1 cellular context compared by ENCODE assay signal in genomic region chr17:21286066-21286770, GRCh38.
TF ChIP-seq lines count a peak whose summit lies in the region.

No MANE protein-coding gene starts in this region.

TF ChIP-seq in HEK293, 187 proteins besides CTCF, POLR2A, EP300 and RAD21 (continued from another document and continues in another):
- no peak for TF ChIP-seq ZNF114 (tag by site-specific recombination; IDR thresholded peaks at IDR 0.05)
- no peak for TF ChIP-seq KLF1 (tag by site-specific recombination; IDR thresholded peaks at IDR 0.05)
- TF ChIP-seq ZEB2 (tag by site-specific recombination; IDR thresholded peaks at IDR 0.05), result peak; percentile 39; the same call in 1 of the 2 replicates
- no peak for TF ChIP-seq KLF17 (tag by site-specific recombination; IDR thresholded peaks at IDR 0.05)
- TF ChIP-seq ZNF785 (tag by site-specific recombination; IDR thresholded peaks at IDR 0.05), result no peak
- TF ChIP-seq ZNF449 (tag by site-specific recombination; IDR thresholded peaks at IDR 0.05), result peak; percentile 49; the same call in 1 of the 2 replicates
- TF ChIP-seq ZNF664 (tag by site-specific recombination; IDR thresholded peaks at IDR 0.05), result no peak
- TF ChIP-seq ZNF48 (tag by site-specific recombination; IDR thresholded peaks at IDR 0.05), result no peak
- TF ChIP-seq ZNF670 (tag by site-specific recombination; IDR thresholded peaks at IDR 0.05; ENCODE audit: low read depth), result no peak
- TF ChIP-seq ZNF391 (tag by site-specific recombination; IDR thresholded peaks at IDR 0.05; ENCODE audit: borderline replicate concordance, low read depth), result no peak
- no peak for TF ChIP-seq SCRT2 (tag by site-specific recombination; IDR thresholded peaks at IDR 0.05)
- no peak for TF ChIP-seq ZBTB7A (tag by site-specific recombination; IDR thresholded peaks at IDR 0.05; ENCODE audit: low read depth)
- TF ChIP-seq ZXDB (tag by site-specific recombination; IDR thresholded peaks at IDR 0.05), result peak; percentile 47; the same call in 1 of the 2 replicates
- TF ChIP-seq ZNF629 (tag by site-specific recombination; IDR thresholded peaks at IDR 0.05), result no peak
- no peak for TF ChIP-seq KLF7 (tag by site-specific recombination; IDR thresholded peaks at IDR 0.05; ENCODE audit: borderline replicate concordance)
- TF ChIP-seq ZNF837 (tag by site-specific recombination; IDR thresholded peaks at IDR 0.05), result no peak
- no peak for TF ChIP-seq YY1 (tag by site-specific recombination; IDR thresholded peaks at IDR 0.05)
- no peak for TF ChIP-seq ZNF621 (tag by site-specific recombination; IDR thresholded peaks at IDR 0.05)
- TF ChIP-seq PRDM2 (tag by site-specific recombination; IDR thresholded peaks at IDR 0.05; ENCODE audit: borderline replicate concordance), result no peak
- peak; percentile 67 for TF ChIP-seq ZFHX2 (tag by site-specific recombination; conservative IDR thresholded peaks at IDR 0.05)
- no peak for TF ChIP-seq ZNF2 (tag by site-specific recombination; IDR thresholded peaks at IDR 0.05)
- TF ChIP-seq ZNF747 (tag by site-specific recombination; IDR thresholded peaks at IDR 0.05), result no peak
- no peak for TF ChIP-seq TCF7L2 (IDR thresholded peaks at IDR 0.05; ENCODE audit: borderline replicate concordance, low read depth, low read length)
- no peak for TF ChIP-seq ZNF202 (tag by site-specific recombination; IDR thresholded peaks at IDR 0.05; ENCODE audit: borderline replicate concordance)
- no peak for TF ChIP-seq ZNF596 (tag by site-specific recombination; IDR thresholded peaks at IDR 0.05)
- TF ChIP-seq ZNF239 (tag by site-specific recombination; IDR thresholded peaks at IDR 0.05), result no peak
- TF ChIP-seq ZNF184 (tag by site-specific recombination; IDR thresholded peaks at IDR 0.05), result no peak
- no peak for TF ChIP-seq ZSCAN18 (tag by site-specific recombination; IDR thresholded peaks at IDR 0.05)
- no peak for TF ChIP-seq ZNF654 (tag by site-specific recombination; IDR thresholded peaks at IDR 0.05; ENCODE audit: low read depth)
- no peak for TF ChIP-seq ZNF280C (tag by site-specific recombination; IDR thresholded peaks at IDR 0.05)
- no peak for TF ChIP-seq KLF9 (tag by site-specific recombination; IDR thresholded peaks at IDR 0.05; ENCODE audit: low read depth)
- TF ChIP-seq MEIS1 (CRISPR knock-in tag; IDR thresholded peaks at IDR 0.05; ENCODE audit: borderline replicate concordance), result no peak; the same call in 1 of the 2 replicates
- TF ChIP-seq ZNF529 (tag by site-specific recombination; IDR thresholded peaks at IDR 0.05; ENCODE audit: insufficient replicate concordance), result no peak
- TF ChIP-seq SP3 (tag by site-specific recombination; IDR thresholded peaks at IDR 0.05), result peak; percentile 70
- peak; percentile 62; the same call in 1 of the 2 replicates for TF ChIP-seq IKZF3 (tag by site-specific recombination; IDR thresholded peaks at IDR 0.05)
- TF ChIP-seq ZNF404 (tag by site-specific recombination; IDR thresholded peaks at IDR 0.05), result no peak
- no peak for TF ChIP-seq TSHZ1 (tag by site-specific recombination; IDR thresholded peaks at IDR 0.05; ENCODE audit: borderline replicate concordance)
- 0 out of 2 replicates have a peak, but pooled peaks have one; percentile 39 for TF ChIP-seq MZF1 (tag by site-specific recombination; IDR thresholded peaks at IDR 0.05; ENCODE audit: borderline replicate concordance)
- peak; percentile 42; the same call in 1 of the 2 replicates for TF ChIP-seq ZBTB17 (tag by site-specific recombination; IDR thresholded peaks at IDR 0.05)
- TF ChIP-seq ZNF138 (tag by site-specific recombination; IDR thresholded peaks at IDR 0.05; ENCODE audit: borderline replicate concordance), result no peak
- TF ChIP-seq TRIM28 (IDR thresholded peaks at IDR 0.05; ENCODE audit: borderline replicate concordance, low read length), result peak; percentile 48; the same call in 1 of the 2 replicates
- no peak for TF ChIP-seq ZNF610 (tag by site-specific recombination; IDR thresholded peaks at IDR 0.05; ENCODE audit: borderline replicate concordance)
- no peak for TF ChIP-seq ZNF155 (tag by site-specific recombination; IDR thresholded peaks at IDR 0.05)
- TF ChIP-seq ELK4 (IDR thresholded peaks at IDR 0.05; ENCODE audit: borderline replicate concordance, low read depth, low read length), result no peak
- TF ChIP-seq ZNF473 (tag by site-specific recombination; IDR thresholded peaks at IDR 0.05), result no peak
- TF ChIP-seq ZSCAN5A (tag by site-specific recombination; IDR thresholded peaks at IDR 0.05), result no peak
- TF ChIP-seq GLI4 (tag by site-specific recombination; IDR thresholded peaks at IDR 0.05), result no peak
- TF ChIP-seq ZNF350 (tag by site-specific recombination; IDR thresholded peaks at IDR 0.05), result no peak
- no peak for TF ChIP-seq ZNF707 (tag by site-specific recombination; IDR thresholded peaks at IDR 0.05)
